Comparison of ENCODE assay signal across 1 cellular context in the genomic region with DNA sequence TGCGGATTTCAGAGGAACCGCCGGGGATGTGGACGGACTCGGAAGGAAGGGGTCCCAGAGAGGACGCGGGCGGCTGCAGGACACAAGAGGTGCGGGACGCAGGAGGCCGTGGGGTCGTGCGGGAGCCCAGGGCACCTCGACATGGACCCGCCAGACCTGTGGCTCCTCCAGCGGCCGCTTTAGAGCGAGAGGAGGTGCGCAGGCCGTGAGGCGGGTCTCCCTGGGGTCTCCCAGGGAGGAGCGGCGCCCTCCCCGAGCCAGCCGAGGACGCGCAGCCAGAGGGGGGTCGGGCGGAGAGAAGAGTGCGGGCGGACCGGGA.
TF ChIP-seq lines count a peak whose summit lies in the region.

No MANE protein-coding gene starts in this region.

TF ChIP-seq in SK-N-SH, 30 proteins besides CTCF, POLR2A, EP300 and RAD21:
- no peak for TF ChIP-seq ELF1 (IDR thresholded peaks at IDR 0.05)
- TF ChIP-seq RXRA (IDR thresholded peaks at IDR 0.05; ENCODE audit: borderline replicate concordance, low read depth): no peak
- no peak for TF ChIP-seq GABPA (IDR thresholded peaks at IDR 0.05; ENCODE audit: low read depth)
- TF ChIP-seq, protein P1, sequence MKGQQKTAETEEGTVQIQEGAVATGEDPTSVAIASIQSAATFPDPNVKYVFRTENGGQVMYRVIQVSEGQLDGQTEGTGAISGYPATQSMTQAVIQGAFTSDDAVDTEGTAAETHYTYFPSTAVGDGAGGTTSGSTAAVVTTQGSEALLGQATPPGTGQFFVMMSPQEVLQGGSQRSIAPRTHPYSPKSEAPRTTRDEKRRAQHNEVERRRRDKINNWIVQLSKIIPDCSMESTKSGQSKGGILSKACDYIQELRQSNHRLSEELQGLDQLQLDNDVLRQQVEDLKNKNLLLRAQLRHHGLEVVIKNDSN (IDR thresholded peaks at IDR 0.05; ENCODE audit: borderline replicate concordance, low read depth): no peak
- TF ChIP-seq JUND (IDR thresholded peaks at IDR 0.05): no peak
- no peak for TF ChIP-seq SMC3 (IDR thresholded peaks at IDR 0.05; ENCODE audit: low read depth, low read length)
- no peak for TF ChIP-seq TEAD4 (IDR thresholded peaks at IDR 0.05; ENCODE audit: borderline replicate concordance, insufficient read depth)
- TF ChIP-seq TCF12 (IDR thresholded peaks at IDR 0.05): no peak; the same call in 1 of the 2 replicates
TF ChIP-seq in SK-N-SH: peak in this region for 0.
